Comparison of ENCODE assay signal across 16 cellular contexts in genomic region chr9:81377310-81377709, GRCh38.
A peak's percentile ranks its signal among the peaks of the same experiment; 100 is the strongest.
DNase-seq lines count a peak whose midpoint lies in the region; ATAC-seq and TF ChIP-seq lines count a peak whose summit lies in the region.
"Had no signal": no experiment of that assay in that cellular context is flagged by ENCODE, and none has a peak within 500 bp of the region (broad histone marks: within the 10 kb centered on the region; RNA-seq: fewer than 3 reads in every experiment).

No MANE protein-coding gene starts in this region.

- no peak overlapping the region for H3K23ac ChIP-seq in H9 (ENCODE audit: insufficient read length, low read depth, low read length)
- no peak overlapping the region for H3K23ac ChIP-seq in trophoblast cell (ENCODE audit: low read length)

- no peak overlapping the region for H2AK5ac ChIP-seq in H9 (ENCODE audit: insufficient read length, low read length)
- H2AK5ac ChIP-seq in trophoblast cell (ENCODE audit: low read length), result no peak overlapping the region

- H3K36me3 Mint-ChIP-seq in H9 (ENCODE audit: insufficient read depth in 1 of 3, low read depth in 3 of 3), result peaks cover 0 to 7% (median 0%) of the 10 kb centered on the region in 3 experiments; a peak in 2 of 7 replicates
- peaks cover 6% of the 10 kb centered on the region for H3K36me3 Mint-ChIP-seq in nephron progenitor cell (ENCODE audit: low read depth)
- H3K36me3 Mint-ChIP-seq: CD4-positive, CD25-positive, alpha-beta regulatory T cell had no signal

- H2BK120ac ChIP-seq in H9 (ENCODE audit: low read depth, low read length, poor library complexity, severe bottlenecking), result no peak overlapping the region
- no peak overlapping the region for H2BK120ac ChIP-seq in trophoblast cell (ENCODE audit: insufficient read depth, low read length, poor library complexity)

- H3K36me3 ChIP-seq in trophoblast cell (ENCODE audit: control insufficient read depth in 1 of 2, insufficient read depth in 2 of 2, low read length in 2 of 2), result no peaks in the 10 kb centered on the region
- H3K36me3 ChIP-seq: Peyer's patch had no signal

- H3T11ph ChIP-seq in H9 (ENCODE audit: low read length), result no peak overlapping the region

- no peak overlapping the region for H2BK20ac ChIP-seq in H9 (ENCODE audit: low read depth, low read length, poor library complexity, severe bottlenecking)

- H3K27me3 ChIP-seq in H9 (ENCODE audit: insufficient read depth, low read length) (no peaks in the 10 kb centered on the region), trophoblast cell (ENCODE audit: insufficient read depth, low read length) (no peaks in the 10 kb centered on the region)
- H3K27me3 ChIP-seq: Peyer's patch had no signal

- H4K91ac ChIP-seq in H9 (ENCODE audit: insufficient read length, low read depth, low read length) (no peak overlapping the region), trophoblast cell (ENCODE audit: low read depth, low read length) (no peak overlapping the region)

- H3K27ac Mint-ChIP-seq in H9, result peak overlapping the region in 2 of 3 experiments; percentile 17 to 27; a peak in 1 of 7 replicates
- H3K27ac Mint-ChIP-seq in nephron progenitor cell, result peak overlapping the region; percentile 49
- H3K27ac Mint-ChIP-seq: CD4-positive, CD25-positive, alpha-beta regulatory T cell; T-helper 2 cell treated with Interferon-gamma antibody and Interleukin-4, amounts not matched to agents 5 μg/mL and 100 μg/mL, for 36 hours had no signal

- H4K12ac ChIP-seq in trophoblast cell (ENCODE audit: low read depth, low read length), result no peak overlapping the region

- H3K4me3 Mint-ChIP-seq in H9 (no peak overlapping the region), nephron progenitor cell (no peak overlapping the region)
- H3K4me3 Mint-ChIP-seq: CD4-positive, CD25-positive, alpha-beta regulatory T cell; T-helper 2 cell treated with Interferon-gamma antibody and Interleukin-4, amounts not matched to agents 5 μg/mL and 100 μg/mL, for 36 hours had no signal

- H3K27ac ChIP-seq in H9 (ENCODE audit: insufficient read length, low read depth, low read length) (no peak overlapping the region), trophoblast cell (ENCODE audit: low read depth, low read length) (no peak overlapping the region)
- H3K27ac ChIP-seq: Peyer's patch had no signal

- no peaks in the 10 kb centered on the region for H3K23me2 ChIP-seq in H9 (ENCODE audit: insufficient read length, low read depth, low read length, poor library complexity, severe bottlenecking)

- H3K9me3 Mint-ChIP-seq in H9 (peaks cover 2 to 4% of the 10 kb centered on the region in 2 experiments; a peak in 2 of 5 replicates), nephron progenitor cell (peaks cover 6% of the 10 kb centered on the region)

- H2BK5ac ChIP-seq in H9 (ENCODE audit: insufficient read length, low read length), result no peak overlapping the region
- no peak overlapping the region for H2BK5ac ChIP-seq in trophoblast cell (ENCODE audit: low read depth, low read length, poor library complexity)

- H3K27me3 Mint-ChIP-seq in H9 (ENCODE audit: low read depth), result no peaks in the 10 kb centered on the region; the same call in 1 of the 2 replicates
- H3K27me3 Mint-ChIP-seq in nephron progenitor cell (ENCODE audit: low read depth, poor library complexity), result peaks cover 2% of the 10 kb centered on the region
- H3K27me3 Mint-ChIP-seq: CD4-positive, CD25-positive, alpha-beta regulatory T cell had no signal

- no peaks in the 10 kb centered on the region for H3K79me1 ChIP-seq in H9 (ENCODE audit: insufficient read depth, low read depth, low read length, poor library complexity, severe bottlenecking)
- H3K79me1 ChIP-seq in trophoblast cell (ENCODE audit: low read length), result peaks cover 22% of the 10 kb centered on the region

- H3K4ac ChIP-seq in H9 (ENCODE audit: low read depth, low read length) (no peak overlapping the region), trophoblast cell (ENCODE audit: low read depth, low read length) (no peak overlapping the region)

- H2AFZ ChIP-seq in H9 (ENCODE audit: low read length) (no peak overlapping the region), trophoblast cell (ENCODE audit: insufficient read depth, low read length, poor library complexity) (no peak overlapping the region)

- H3K4me1 ChIP-seq in H9 (ENCODE audit: insufficient read depth, low read length) (no peaks in the 10 kb centered on the region), trophoblast cell (ENCODE audit: control insufficient read depth in 1 of 2, insufficient read depth in 2 of 2, low read length in 2 of 2) (peaks cover 22 to 32% of the 10 kb centered on the region in 2 experiments)
- H3K4me1 ChIP-seq: Peyer's patch had no signal

- H2BK12ac ChIP-seq in H9 (ENCODE audit: insufficient read length, low read depth, low read length) (no peak overlapping the region), trophoblast cell (ENCODE audit: low read length) (no peak overlapping the region)

- no peaks in the 10 kb centered on the region for H4K20me1 ChIP-seq in H9 (ENCODE audit: control insufficient read depth, insufficient read depth, insufficient read length)

- H3K9ac ChIP-seq in H9 (ENCODE audit: extremely low read depth, insufficient read length, low read length) (no peak overlapping the region), trophoblast cell (ENCODE audit: low read length) (no peak overlapping the region)

- H3K18ac ChIP-seq in H9 (ENCODE audit: insufficient read length, low read depth, low read length), result no peak overlapping the region
- H3K18ac ChIP-seq in trophoblast cell (ENCODE audit: low read length), result no peak overlapping the region

- H4K8ac ChIP-seq in H9 (replicated peaks; ENCODE audit: insufficient read length, low read depth, low read length), result no peak overlapping the region
- no peak overlapping the region for H4K8ac ChIP-seq in trophoblast cell (ENCODE audit: low read depth, low read length)

- H3K9me3 ChIP-seq in H9 (ENCODE audit: control insufficient read depth, low read depth, low read length) (no peaks in the 10 kb centered on the region), trophoblast cell (ENCODE audit: insufficient read depth, low read depth, low read length) (no peaks in the 10 kb centered on the region)
- H3K9me3 ChIP-seq: Peyer's patch had no signal

- DNase-seq in H9, result no peak
- DNase-seq in NCI-H2029 treated with DMSO at 0.1 percent for 48 hours (lab: John Stamatoyannopoulos, UW), result peak; percentile 42
- DNase-seq in NCI-H748 treated with DMSO at 0.1 percent for 48 hours (lab: John Stamatoyannopoulos, UW), result peak; percentile 70
- no peak for DNase-seq in nephron progenitor cell
- DNase-seq in trophoblast cell, result no peak
- no peak for DNase-seq in HCEC 1CT
- DNase-seq: Calu3; CD4-positive, CD25-positive, alpha-beta regulatory T cell; NCI-H1048; NCI-H187; NCI-H226; Peyer's patch had no signal

- ATAC-seq in GM19023 (IDR thresholded peaks at IDR 0.05; ENCODE audit: unreplicated experiment) (no peak), GM18909 (IDR thresholded peaks at IDR 0.05; ENCODE audit: poor library complexity, unreplicated experiment) (no peak)
- ATAC-seq: Right ventricle myocardium inferior had no signal

- no peak overlapping the region for H4K5ac ChIP-seq in H9 (ENCODE audit: insufficient read length, low read depth, low read length)

- H3K14ac ChIP-seq in H9 (ENCODE audit: insufficient read depth, low read length) (no peak overlapping the region), trophoblast cell (ENCODE audit: low read length) (no peak overlapping the region)

- H3K4me1 Mint-ChIP-seq in H9 (peaks cover 39 to 40% of the 10 kb centered on the region in 2 experiments), nephron progenitor cell (peaks cover 83% of the 10 kb centered on the region)
- H3K4me1 Mint-ChIP-seq: CD4-positive, CD25-positive, alpha-beta regulatory T cell had no signal

- H2BK15ac ChIP-seq in H9 (ENCODE audit: low read depth, low read length), result no peak overlapping the region

- H3K4me3 ChIP-seq in trophoblast cell (ENCODE audit: low read depth, low read length), result no peak overlapping the region
- H3K4me3 ChIP-seq: Peyer's patch had no signal

- no peak overlapping the region for H3K56ac ChIP-seq in H9 (ENCODE audit: insufficient read length, low read depth, low read length)

- H3K4me2 ChIP-seq in H9 (ENCODE audit: insufficient read depth, insufficient read length, low read length) (no peak overlapping the region), trophoblast cell (ENCODE audit: low read length) (no peak overlapping the region)

- WGBS in H9 (ENCODE audit: extremely low coverage, insufficient read length, low lambda C conversion rate), result no CpG with 5 or more reads among the region's 3 CpGs
- WGBS in trophoblast cell (ENCODE audit: extremely low coverage, insufficient coverage, insufficient read length), result no CpG with 5 or more reads among the region's 3 CpGs

- TF ChIP-seq CTCF in H9 (conservative IDR thresholded peaks at IDR 0.05), result no peak
- TF ChIP-seq CTCF in nephron progenitor cell (IDR thresholded peaks at IDR 0.05), result no peak

- H3K79me2 ChIP-seq in H9 (ENCODE audit: insufficient read depth, low read length) (no peaks in the 10 kb centered on the region), trophoblast cell (ENCODE audit: control insufficient read depth, insufficient read depth, low read length, poor library complexity) (no peaks in the 10 kb centered on the region)

Comparison
In these comparisons a context has a peak if more than half of its experiments do, and no peak if none do; other contexts are left out.
1. DNase-seq: peak in NCI-H2029 treated with DMSO at 0.1 percent for 48 hours (single experiment) and NCI-H748 treated with DMSO at 0.1 percent for 48 hours (single experiment); none in H9 (single experiment), nephron progenitor cell (single experiment), trophoblast cell (0 of 2) and HCEC 1CT (single experiment).